In genomic region chr4:37967749-37968148, GRCh38 we compare ENCODE assay signal across 19 cellular contexts. TPM values are rescaled to one million over a fixed set of nuclear protein-coding genes. Genes with fewer than 3 reads are reported as not detected.
A peak's percentile ranks its signal among the peaks of the same experiment; 100 is the strongest.
DNase-seq lines count a peak whose midpoint lies in the region; ATAC-seq and TF ChIP-seq lines count a peak whose summit lies in the region.
"Had no signal": no experiment of that assay in that cellular context is flagged by ENCODE, and none has a peak within 500 bp of the region (broad histone marks: within the 10 kb centered on the region; RNA-seq: fewer than 3 reads in every experiment).

No MANE protein-coding gene starts in this region.

- H3K14ac ChIP-seq in mesenchymal stem cell (ENCODE audit: low read length in 2 of 2): no peak overlapping the region

- no peak overlapping the region for H3K4me2 ChIP-seq in mesenchymal stem cell (ENCODE audit: low read length, poor library complexity, severe bottlenecking)
- H3K4me2 ChIP-seq: neural progenitor cell had no signal

- H3K4ac ChIP-seq in mesenchymal stem cell (ENCODE audit: low read depth in 1 of 2, low read length in 2 of 2): no peak overlapping the region

- H2BK15ac ChIP-seq in mesenchymal stem cell (ENCODE audit: low read depth, poor library complexity, severe bottlenecking): no peak overlapping the region

- no peak overlapping the region for H4K91ac ChIP-seq in mesenchymal stem cell (ENCODE audit: low read length)

- ATAC-seq in left cardiac atrium (no peak), HG02885 (IDR thresholded peaks at IDR 0.05; ENCODE audit: poor library complexity, unreplicated experiment) (no peak)
- no peak for ATAC-seq in central memory CD8-positive, alpha-beta T cell (replicated peaks; ENCODE audit: extremely low read depth, poor library complexity, severe bottlenecking)
- no peak for ATAC-seq in stimulated activated naive CD8-positive, alpha-beta T cell treated with anti-CD3 and anti-CD28 coated beads, Interleukin-15, amount 100 ng/mL, for 72 hours

- intact Hi-C loops in left cardiac atrium (cut with DNase I) (no loop called here), vagina (cut with DNase I) (no loop called here)

- H2BK120ac ChIP-seq in mesenchymal stem cell (ENCODE audit: low read depth, low read length): no peak overlapping the region

- no peaks in the 10 kb centered on the region for H3K36me3 Mint-ChIP-seq in central memory CD8-positive, alpha-beta T cell (ENCODE audit: insufficient read depth)
- H3K36me3 Mint-ChIP-seq: neural progenitor cell had no signal

- H3K9me3 ChIP-seq in right atrium auricular region (no peaks in the 10 kb centered on the region), mesenchymal stem cell (ENCODE audit: control insufficient read depth, low read length) (no peaks in the 10 kb centered on the region), vagina (no peaks in the 10 kb centered on the region)

- no peak overlapping the region for H3K9ac ChIP-seq in mesenchymal stem cell (ENCODE audit: low read length)
- H3K9ac ChIP-seq: neural progenitor cell had no signal

- no peak overlapping the region for H2AFZ ChIP-seq in mesenchymal stem cell (ENCODE audit: low read depth, low read length)
- H2AFZ ChIP-seq: neural progenitor cell had no signal

- TF ChIP-seq POLR2A in vagina (IDR thresholded peaks at IDR 0.05): no peak

- H3K27me3 Mint-ChIP-seq in central memory CD8-positive, alpha-beta T cell: no peaks in the 10 kb centered on the region
- H3K27me3 Mint-ChIP-seq in stimulated activated naive CD8-positive, alpha-beta T cell treated with anti-CD3 and anti-CD28 coated beads, Interleukin-15, amount 100 ng/mL, for 72 hours: no peaks in the 10 kb centered on the region

- no peak overlapping the region for H4K8ac ChIP-seq in mesenchymal stem cell (ENCODE audit: low read length)

- no peak overlapping the region for H3K4me3 Mint-ChIP-seq in central memory CD8-positive, alpha-beta T cell
- no peak overlapping the region for H3K4me3 Mint-ChIP-seq in stimulated activated naive CD8-positive, alpha-beta T cell treated with anti-CD3 and anti-CD28 coated beads, Interleukin-15, amount 100 ng/mL, for 72 hours
- H3K4me3 Mint-ChIP-seq: neural progenitor cell; T-helper 1 cell treated with Interleukin-12 subunit alpha and Interleukin-12 subunit beta and Interleukin-4 antibody, amounts not matched to agents 30 μg/mL and 1 μg/mL, for 36 hours had no signal

- H2AK5ac ChIP-seq in mesenchymal stem cell (ENCODE audit: low read length, severe bottlenecking): no peak overlapping the region

- 50% methylated on average over 3 of the region's 5 CpGs for WGBS in mesenchymal stem cell

- no peak overlapping the region for H2BK12ac ChIP-seq in mesenchymal stem cell (ENCODE audit: low read length in 2 of 2)

- H2BK5ac ChIP-seq in mesenchymal stem cell (ENCODE audit: low read depth, low read length, poor library complexity, severe bottlenecking): no peak overlapping the region

- peaks cover 29% of the 10 kb centered on the region for H3K4me1 Mint-ChIP-seq in central memory CD8-positive, alpha-beta T cell
- H3K4me1 Mint-ChIP-seq in stimulated activated naive CD8-positive, alpha-beta T cell treated with anti-CD3 and anti-CD28 coated beads, Interleukin-15, amount 100 ng/mL, for 72 hours: peaks cover 32% of the 10 kb centered on the region
- H3K4me1 Mint-ChIP-seq: neural progenitor cell had no signal

- no peaks in the 10 kb centered on the region for H3K9me3 Mint-ChIP-seq in central memory CD8-positive, alpha-beta T cell
- peaks cover 5 to 7% of the 10 kb centered on the region in 2 donors for H3K9me3 Mint-ChIP-seq in stimulated activated naive CD8-positive, alpha-beta T cell treated with anti-CD3 and anti-CD28 coated beads, Interleukin-15, amount 100 ng/mL, for 72 hours
- H3K9me3 Mint-ChIP-seq: T-helper 1 cell treated with Interleukin-12 subunit alpha and Interleukin-12 subunit beta and Interleukin-4 antibody, amounts not matched to agents 30 μg/mL and 1 μg/mL, for 36 hours had no signal

- H3K4me1 ChIP-seq in right atrium auricular region (peaks cover 0 to 36% of the 10 kb centered on the region in 2 donors), mesenchymal stem cell (ENCODE audit: control insufficient read depth, insufficient read depth, low read depth, low read length) (no peaks in the 10 kb centered on the region), vagina (no peaks in the 10 kb centered on the region)
- H3K4me1 ChIP-seq: neural progenitor cell had no signal

- no peaks in the 10 kb centered on the region for H3K79me1 ChIP-seq in mesenchymal stem cell (replicated peaks; ENCODE audit: low read length, poor library complexity, severe bottlenecking)

- H3K4me3 ChIP-seq in right atrium auricular region (no peak overlapping the region), mesenchymal stem cell (ENCODE audit: insufficient read depth in 1 of 2, low read depth in 1 of 2, low read length in 2 of 2) (no peak overlapping the region), vagina (no peak overlapping the region)
- H3K4me3 ChIP-seq: neural progenitor cell had no signal

- H3K27me3 ChIP-seq in right atrium auricular region (no peaks in the 10 kb centered on the region), mesenchymal stem cell (ENCODE audit: control insufficient read depth in 1 of 2, insufficient read depth in 1 of 2, low read length in 2 of 2) (no peaks in the 10 kb centered on the region), vagina (no peaks in the 10 kb centered on the region)
- H3K27me3 ChIP-seq: neural progenitor cell had no signal

- TF ChIP-seq CTCF in right atrium auricular region (IDR thresholded peaks at IDR 0.05) (no peak), vagina (IDR thresholded peaks at IDR 0.05) (no peak)

- H3K36me3 ChIP-seq in right atrium auricular region: no peaks in the 10 kb centered on the region
- no peaks in the 10 kb centered on the region for H3K36me3 ChIP-seq in mesenchymal stem cell (ENCODE audit: control insufficient read depth in 1 of 2, insufficient read depth in 2 of 2, low read depth in 1 of 2, low read length in 2 of 2)
- H3K36me3 ChIP-seq in vagina: no peaks in the 10 kb centered on the region
- H3K36me3 ChIP-seq: neural progenitor cell had no signal

- DNase-seq in right atrium auricular region (ENCODE audit: low spot score): no peak
- no peak for DNase-seq in left cardiac atrium
- no peak for DNase-seq in central memory CD8-positive, alpha-beta T cell (ENCODE audit: low spot score in 2 of 2)
- DNase-seq in mesenchymal stem cell: peak; percentile 51
- DNase-seq in vagina (ENCODE audit: extremely low spot score in 2 of 2): no peak
- DNase-seq in effector CD4-positive, alpha-beta T cell: no peak
- DNase-seq in stimulated activated naive CD8-positive, alpha-beta T cell treated with anti-CD3 and anti-CD28 coated beads, Interleukin-15, amount 100 ng/mL, for 72 hours: no peak
- DNase-seq: activated CD4-positive, alpha-beta T cell treated with anti-CD3 and anti-CD28 coated beads for 48 hours; activated T-cell treated with anti-CD3 and anti-CD28 coated beads, Interleukin-2, amount 50 U/mL, for 48 hours; cortex of kidney; KG1; NCI-H2029; stimulated activated naive CD4-positive, alpha-beta T cell had no signal

- H3K27ac ChIP-seq in right atrium auricular region: peak overlapping the region; percentile 28 to 51
- no peak overlapping the region for H3K27ac ChIP-seq in mesenchymal stem cell (ENCODE audit: low read length, poor library complexity, severe bottlenecking)
- peak overlapping the region; percentile 39 for H3K27ac ChIP-seq in vagina
- H3K27ac ChIP-seq: neural progenitor cell had no signal

- H3K23ac ChIP-seq in mesenchymal stem cell (ENCODE audit: low read length in 2 of 2): no peak overlapping the region

- H3K27ac Mint-ChIP-seq in central memory CD8-positive, alpha-beta T cell (ENCODE audit: low read depth): peak overlapping the region; percentile 44
- H3K27ac Mint-ChIP-seq in stimulated activated naive CD8-positive, alpha-beta T cell treated with anti-CD3 and anti-CD28 coated beads, Interleukin-15, amount 100 ng/mL, for 72 hours: no peak overlapping the region
- H3K27ac Mint-ChIP-seq: neural progenitor cell; T-helper 1 cell treated with Interleukin-12 subunit alpha and Interleukin-12 subunit beta and Interleukin-4 antibody, amounts not matched to agents 30 μg/mL and 1 μg/mL, for 36 hours had no signal

- H3K18ac ChIP-seq in mesenchymal stem cell (ENCODE audit: low read depth in 1 of 2, low read length in 2 of 2): no peak overlapping the region

RNA-seq across cellular contexts. Expression of gene PTTG2, which starts 7.6 kb away (rescaled TPM):
- 1 to 10 TPM in 1 of 2 donors, not detected in 1; 3.6 TPM for total RNA-seq in right atrium auricular region
- total RNA-seq in left cardiac atrium: 1 to 10 TPM in 1 of 2 donors, under 1 TPM in 1; 0.89 to 1.0 TPM
- not detected for polyA plus RNA-seq in mesenchymal stem cell (2013, experiment 1 of 2)
- not detected for polyA plus RNA-seq in mesenchymal stem cell (2013, experiment 2 of 2)
- 2.5 TPM for total RNA-seq in vagina
- total RNA-seq: lung microvascular endothelial cell, RPMI7951 had no signal
- polyA plus RNA-seq: adipose tissue had no signal
